ENCODE assay signal across 14 cellular contexts in the genomic region with DNA sequence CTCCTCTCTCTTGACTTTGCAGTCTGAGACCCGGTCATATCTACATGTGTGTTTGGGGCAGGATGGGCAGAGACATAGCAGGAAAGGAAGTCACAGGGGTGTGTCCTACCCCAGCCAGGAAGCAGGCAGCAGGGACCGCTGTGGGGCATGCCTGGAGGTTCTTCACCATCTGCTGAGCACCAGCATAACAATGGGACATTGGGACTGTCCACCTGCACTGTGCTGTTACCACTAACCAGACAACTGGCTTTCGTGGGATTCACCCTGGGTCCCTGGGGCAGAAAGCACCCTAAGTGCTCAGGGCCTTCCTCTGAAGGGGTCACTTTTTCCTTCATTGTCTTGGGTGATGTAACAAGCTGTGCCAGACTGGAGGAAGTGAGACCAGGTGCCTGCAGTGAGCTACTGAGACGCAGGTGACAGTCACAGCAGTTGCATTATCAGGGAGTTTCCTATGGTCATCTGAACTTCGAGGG. TPM values are rescaled to one million over a fixed set of nuclear protein-coding genes. Genes with fewer than 3 reads are reported as not detected.
DNase-seq lines count a peak whose midpoint lies in the region; ATAC-seq, FAIRE-seq and TF ChIP-seq lines count a peak whose summit lies in the region.
"Had no signal": no experiment of that assay in that cellular context is flagged by ENCODE, and none has a peak within 500 bp of the region (broad histone marks: within the 10 kb centered on the region; RNA-seq: fewer than 3 reads in every experiment).

No MANE protein-coding gene starts in this region.

- TF ChIP-seq RAD21 in HepG2 (CRISPR knock-in tag; IDR thresholded peaks at IDR 0.05) = no peak

- H3K4me2 ChIP-seq in HepG2 (ENCODE audit: low read depth, low read length) = no peak overlapping the region
- H3K4me2 ChIP-seq in PC-9 = no peak overlapping the region

- ATAC-seq in HepG2 (no peak), right lobe of liver (no peak)
- ATAC-seq in stimulated activated effector memory CD8-positive, alpha-beta T cell treated with anti-CD3 and anti-CD28 coated beads, Interleukin-12 subunit alpha, Interleukin-12 subunit beta, amount 100 ng/mL, for 72 hours = no peak
- ATAC-seq: heart right ventricle had no signal

- H3K4me3 ChIP-seq in HepG2 (replicated peaks in 1 of 3; ENCODE audit: insufficient read depth in 1 of 3, low read depth in 2 of 3, low read length in 3 of 3) = no peak overlapping the region
- no peak overlapping the region for H3K4me3 ChIP-seq in right lobe of liver
- H3K4me3 ChIP-seq in PC-9 = no peak overlapping the region
- H3K4me3 ChIP-seq in WERI-Rb-1 (ENCODE audit: low read depth, low read length) = no peak overlapping the region
- H3K4me3 ChIP-seq: heart right ventricle had no signal

- CTCF ChIA-PET in HepG2 (lab: Yijun Ruan, JAX; ENCODE audit: low intra/inter-chr PET ratio, low total read pairs) (no interaction called here), PC-9 (lab: Charles Lee) (no interaction called here)
- CTCF ChIA-PET in activated CD4-positive, alpha-beta memory T cell treated with anti-CD3 and anti-CD28 coated beads, Interleukin-2, amount 10 ng/mL, durations not matched to agents 7 days and 5 days (lab: Charles Lee) = interaction anchor here (1.1 to 3.0 kb wide), 5 partner anchors 18 to 468 kb away, joined by 3 to 13 read pairs (median 5); a partner anchor contains a TSS

- BruUV-seq in HepG2 (replicated peaks; lab: Mats Ljungman, UMichigan) = no TSS peak
- no TSS peak for BruUV-seq in PC-9 (replicated peaks; lab: Mats Ljungman, UMichigan)

- H3K36me3 ChIP-seq in HepG2 (replicated peaks in 1 of 2; ENCODE audit: control insufficient read depth in 1 of 2, insufficient read depth in 2 of 2, low read length in 2 of 2) (peaks cover 0 to 4% of the 10 kb centered on the region in 2 experiments; a peak in 1 of 5 replicates), right lobe of liver (no peaks in the 10 kb centered on the region), PC-9 (ENCODE audit: low read depth) (no peaks in the 10 kb centered on the region), WERI-Rb-1 (peaks cover 11% of the 10 kb centered on the region)

- H3K4me3 Mint-ChIP-seq in activated CD4-positive, alpha-beta memory T cell treated with anti-CD3 and anti-CD28 coated beads, Interleukin-2, amount 10 ng/mL, durations not matched to agents 7 days and 5 days = peak overlapping the region; percentile 54
- H3K4me3 Mint-ChIP-seq in stimulated activated effector memory CD8-positive, alpha-beta T cell treated with anti-CD3 and anti-CD28 coated beads, Interleukin-12 subunit alpha, Interleukin-12 subunit beta, amount 100 ng/mL, for 72 hours = no peak overlapping the region

- peaks cover 30% of the 10 kb centered on the region for H3K4me1 ChIP-seq in HepG2 (ENCODE audit: insufficient read depth, low read length)
- H3K4me1 ChIP-seq in right lobe of liver = peaks cover 0 to 5% (median 2%) of the 10 kb centered on the region in 4 donors
- peaks cover 9% of the 10 kb centered on the region for H3K4me1 ChIP-seq in PC-9 (replicated peaks; ENCODE audit: insufficient read depth)

- H3K9me3 ChIP-seq in HepG2 (ENCODE audit: low read length) (peaks cover 23% of the 10 kb centered on the region), right lobe of liver (no peaks in the 10 kb centered on the region), PC-9 (ENCODE audit: insufficient read depth, low read depth) (peaks cover 12% of the 10 kb centered on the region), WERI-Rb-1 (ENCODE audit: severe bottlenecking) (peaks cover 10% of the 10 kb centered on the region)

- in situ Hi-C loops in HepG2 (cut with HindIII; ENCODE audit: extremely low pct_ligation_motif_present, low pct_unique_long_range_greater_than_20kb) (no loop called here), KBM-7 (cut with MboI; ENCODE audit: low pct_unique_long_range_greater_than_20kb, low sequenced_read_pairs) (no loop called here)

- peaks cover 18% of the 10 kb centered on the region for H3K36me3 Mint-ChIP-seq in activated CD4-positive, alpha-beta memory T cell treated with anti-CD3 and anti-CD28 coated beads, Interleukin-2, amount 10 ng/mL, durations not matched to agents 7 days and 5 days (ENCODE audit: low read depth)
- peaks cover 10% of the 10 kb centered on the region for H3K36me3 Mint-ChIP-seq in stimulated activated effector memory CD8-positive, alpha-beta T cell treated with anti-CD3 and anti-CD28 coated beads, Interleukin-12 subunit alpha, Interleukin-12 subunit beta, amount 100 ng/mL, for 72 hours

- 42% methylated on average over 2 of the region's 5 CpGs for WGBS in HepG2 (ENCODE audit: low lambda C conversion rate)
- 0% methylated on average over 1 of the region's 5 CpGs for WGBS in right lobe of liver (ENCODE audit: insufficient coverage, low coverage, low lambda C conversion rate, missing lambda C conversion rate)

- H3K27me3 ChIP-seq in HepG2 (ENCODE audit: control insufficient read depth in 1 of 2, insufficient read depth in 2 of 2, low read length in 2 of 2) (no peaks in the 10 kb centered on the region; a peak in 1 of 5 replicates), right lobe of liver (no peaks in the 10 kb centered on the region), PC-9 (ENCODE audit: insufficient read depth, low read depth) (no peaks in the 10 kb centered on the region), WERI-Rb-1 (ENCODE audit: insufficient read depth, low read depth, severe bottlenecking) (no peaks in the 10 kb centered on the region)
- H3K27me3 ChIP-seq: heart right ventricle had no signal

- no peak for TF ChIP-seq EP300 in HepG2 (IDR thresholded peaks at IDR 0.05; ENCODE audit: low read depth in 2 of 2, low read length in 2 of 2)
- TF ChIP-seq EP300 in HepG2 (CRISPR knock-in tag; IDR thresholded peaks at IDR 0.05; ENCODE audit: borderline replicate concordance) = no peak

- DNase-seq in HepG2 (ENCODE audit: low spot score) = no peak
- no peak for DNase-seq in right lobe of liver
- DNase-seq in KBM-7 = peak; percentile 42
- peak; percentile 68 for DNase-seq in activated CD4-positive, alpha-beta memory T cell treated with anti-CD3 and anti-CD28 coated beads, Interleukin-2, amount 10 ng/mL, durations not matched to agents 7 days and 5 days
- no peak for DNase-seq in stimulated activated effector memory CD8-positive, alpha-beta T cell treated with anti-CD3 and anti-CD28 coated beads, Interleukin-12 subunit alpha, Interleukin-12 subunit beta, amount 100 ng/mL, for 72 hours (ENCODE audit: low spot score in 2 of 2)
- no peak for DNase-seq in PC-9
- DNase-seq in epidermal melanocyte (ENCODE audit: insufficient read length, low spot score) = no peak
- no peak for DNase-seq in WERI-Rb-1
- DNase-seq: HCEC 1CT, heart right ventricle, NCI-H1694 had no signal

- POLR2A ChIA-PET in HepG2 (lab: Yijun Ruan, JAX) (interaction anchor here (0.8 kb wide), 1 partner anchor 61 kb away, joined by 3 read pairs; no protein-coding TSS in a partner anchor), PC-9 (lab: Charles Lee; ENCODE audit: unreplicated experiment) (no interaction called here)
- POLR2A ChIA-PET in activated CD4-positive, alpha-beta memory T cell treated with anti-CD3 and anti-CD28 coated beads, Interleukin-2, amount 10 ng/mL, durations not matched to agents 7 days and 5 days (lab: Charles Lee) = interaction anchor here (1.2 to 1.6 kb wide), 6 partner anchors 14 to 147 kb away, joined by 3 to 6 read pairs (median 4); a partner anchor contains a TSS

- H3K27me3 Mint-ChIP-seq in activated CD4-positive, alpha-beta memory T cell treated with anti-CD3 and anti-CD28 coated beads, Interleukin-2, amount 10 ng/mL, durations not matched to agents 7 days and 5 days = no peaks in the 10 kb centered on the region

- H3F3A ChIP-seq in PC-9 (ENCODE audit: insufficient read depth, low read depth) = no peaks in the 10 kb centered on the region

- no peaks in the 10 kb centered on the region for H3K79me2 ChIP-seq in HepG2 (ENCODE audit: insufficient read depth, low read length)
- peaks cover 4% of the 10 kb centered on the region; the same call in 1 of the 2 replicates for H3K79me2 ChIP-seq in PC-9 (ENCODE audit: low read depth)

- H3K27ac Mint-ChIP-seq in activated CD4-positive, alpha-beta memory T cell treated with anti-CD3 and anti-CD28 coated beads, Interleukin-2, amount 10 ng/mL, durations not matched to agents 7 days and 5 days = peak overlapping the region; percentile 89
- H3K27ac Mint-ChIP-seq in stimulated activated effector memory CD8-positive, alpha-beta T cell treated with anti-CD3 and anti-CD28 coated beads, Interleukin-12 subunit alpha, Interleukin-12 subunit beta, amount 100 ng/mL, for 72 hours = peak overlapping the region; percentile 60

- peaks cover 18% of the 10 kb centered on the region for H3K9me3 Mint-ChIP-seq in activated CD4-positive, alpha-beta memory T cell treated with anti-CD3 and anti-CD28 coated beads, Interleukin-2, amount 10 ng/mL, durations not matched to agents 7 days and 5 days
- H3K9me3 Mint-ChIP-seq in stimulated activated effector memory CD8-positive, alpha-beta T cell treated with anti-CD3 and anti-CD28 coated beads, Interleukin-12 subunit alpha, Interleukin-12 subunit beta, amount 100 ng/mL, for 72 hours = peaks cover 4% of the 10 kb centered on the region

- intact Hi-C loops in HepG2 (cut with micrococcal nuclease; ENCODE audit: unreplicated experiment) = loop anchor here (10.0 kb wide), 1 partner anchor 55 kb away; no protein-coding TSS in a partner anchor
- intact Hi-C loops in right lobe of liver (cut with DNase I) = no loop called here
- intact Hi-C loops in PC-9 (cut with micrococcal nuclease; ENCODE audit: unreplicated experiment) = no loop called here

- TF ChIP-seq CTCF in HepG2 (CRISPR knock-in tag; IDR thresholded peaks at IDR 0.05) = no peak
- no peak for TF ChIP-seq CTCF in right lobe of liver (IDR thresholded peaks at IDR 0.05)
- no peak for TF ChIP-seq CTCF in PC-9 (conservative IDR thresholded peaks at IDR 0.05)
- TF ChIP-seq CTCF in WERI-Rb-1 (IDR thresholded peaks at IDR 0.05; ENCODE audit: low read depth, low read length) = no peak

- TF ChIP-seq POLR2A in HepG2 (IDR thresholded peaks at IDR 0.05; ENCODE audit: insufficient read depth in 1 of 2, low read depth in 2 of 2, low read length in 2 of 2) = no peak
- TF ChIP-seq POLR2A in right lobe of liver (IDR thresholded peaks at IDR 0.05) = no peak

- H3K9me2 ChIP-seq in PC-9 (ENCODE audit: insufficient read depth) = no peaks in the 10 kb centered on the region

- H2AFZ ChIP-seq in HepG2 (ENCODE audit: low read length) (no peak overlapping the region), PC-9 (no peak overlapping the region)

- no peak overlapping the region for H3K27ac ChIP-seq in HepG2 (ENCODE audit: extremely low read length, insufficient read depth, low read length)
- H3K27ac ChIP-seq in right lobe of liver = no peak overlapping the region
- no peak overlapping the region for H3K27ac ChIP-seq in PC-9
- no peak overlapping the region for H3K27ac ChIP-seq in WERI-Rb-1

- H4K20me1 ChIP-seq in HepG2 (ENCODE audit: insufficient read depth, low read length) (no peaks in the 10 kb centered on the region), PC-9 (ENCODE audit: insufficient read depth) (no peaks in the 10 kb centered on the region)

- H3K4me1 Mint-ChIP-seq in activated CD4-positive, alpha-beta memory T cell treated with anti-CD3 and anti-CD28 coated beads, Interleukin-2, amount 10 ng/mL, durations not matched to agents 7 days and 5 days = peaks cover 49% of the 10 kb centered on the region
- H3K4me1 Mint-ChIP-seq in stimulated activated effector memory CD8-positive, alpha-beta T cell treated with anti-CD3 and anti-CD28 coated beads, Interleukin-12 subunit alpha, Interleukin-12 subunit beta, amount 100 ng/mL, for 72 hours = peaks cover 16% of the 10 kb centered on the region

- no peak overlapping the region for H3K9ac ChIP-seq in HepG2 (ENCODE audit: insufficient read depth, low read depth, low read length)

- FAIRE-seq in HepG2 (lab: Jason Lieb, UNC) = no peak
- FAIRE-seq: colon had no signal

RNA-seq across cellular contexts. Expression of a gene that starts 2.6 kb away (rescaled TPM):
- total RNA-seq in HepG2 (2016; rRNA removed; fragmentation: Illumina TruSeq; extraction: Trizol) (9.2 and 17.7 TPM in 2 replicates), right lobe of liver (1 to 10 TPM; 3.7 to 6.1 (median 4.4) TPM), PC-9 (2021) (21.7 and 23.5 TPM in 2 replicates)
- total RNA-seq in HepG2 (2016; cell fraction: cytosol; rRNA removed; fragmentation: Illumina TruSeq; extraction: Trizol; ENCODE audit: low read depth) = 1.0 and 1.2 TPM in 2 replicates
- total RNA-seq in HepG2 (2016; cell fraction: insoluble cytoplasmic fraction; rRNA removed; fragmentation: Illumina TruSeq; extraction: Trizol) = 8.0 and 19.2 TPM in 2 replicates
- total RNA-seq in HepG2 (2016; cell fraction: membrane; rRNA removed; fragmentation: Illumina TruSeq; extraction: Trizol) = 2.8 and 3.4 TPM in 2 replicates
- total RNA-seq in HepG2 (2016; cell fraction: nucleus; rRNA removed; fragmentation: Illumina TruSeq; extraction: Trizol) = 21.5 and 24.6 TPM in 2 replicates
- polyA plus RNA-seq in HepG2 (2011; rRNA removed) = 10.3 and 11.1 TPM in 2 replicates
- polyA plus RNA-seq in HepG2 (2011; cell fraction: cytosol; rRNA removed) = 2.0 and 4.0 TPM in 2 replicates
- 106 and 171 TPM in 2 replicates for polyA plus RNA-seq in HepG2 (2011; cell fraction: nucleus; rRNA removed)
- polyA plus RNA-seq in HepG2 (2012) = 8.5 and 13.3 TPM in 2 replicates
- polyA plus RNA-seq in HepG2 (2016; cell fraction: cytosol; fragmentation: Illumina TruSeq; extraction: Trizol; ENCODE audit: low read depth) = 1.4 and 1.5 TPM in 2 replicates
- 10.5 and 11.3 TPM in 2 replicates for polyA plus RNA-seq in HepG2 (2016; cell fraction: insoluble cytoplasmic fraction; fragmentation: Illumina TruSeq; extraction: Trizol; ENCODE audit: low read depth)
- polyA plus RNA-seq in HepG2 (2016; cell fraction: membrane; fragmentation: Illumina TruSeq; extraction: Trizol; ENCODE audit: low read depth) = 3.2 and 3.7 TPM in 2 replicates
- polyA plus RNA-seq in HepG2 (2016; cell fraction: nucleus; fragmentation: Illumina TruSeq; extraction: Trizol; ENCODE audit: insufficient read depth, low read depth) = 82.3 and 83.1 TPM in 2 replicates
- 4.9 and 17.6 TPM in 2 replicates for polyA minus RNA-seq in HepG2 (2011; rRNA and poly(A)+ RNA removed; ENCODE audit: low replicate concordance)
- 2.4 and 3.0 TPM in 2 replicates for polyA minus RNA-seq in HepG2 (2011; cell fraction: cytosol; rRNA and poly(A)+ RNA removed)
- 11.8 and 13.6 TPM in 2 replicates for polyA minus RNA-seq in HepG2 (2011; cell fraction: nucleus; rRNA and poly(A)+ RNA removed)
- 10 to 100 TPM; 45.3 to 46.5 TPM for total RNA-seq in activated CD4-positive, alpha-beta memory T cell treated with anti-CD3 and anti-CD28 coated beads, Interleukin-2, amount 10 ng/mL, durations not matched to agents 7 days and 5 days

RNA-seq across cellular contexts. Expression of a gene that starts 18.9 kb away (rescaled TPM):
- total RNA-seq in HepG2 (2016; rRNA removed; fragmentation: Illumina TruSeq; extraction: Trizol) (49.7 and 55.3 TPM in 2 replicates), right lobe of liver (10 to 100 TPM; 27.8 to 46.5 (median 31.0) TPM), PC-9 (2021) (110 and 153 TPM in 2 replicates)
- 6.0 and 6.9 TPM in 2 replicates for total RNA-seq in HepG2 (2016; cell fraction: cytosol; rRNA removed; fragmentation: Illumina TruSeq; extraction: Trizol; ENCODE audit: low read depth)
- total RNA-seq in HepG2 (2016; cell fraction: insoluble cytoplasmic fraction; rRNA removed; fragmentation: Illumina TruSeq; extraction: Trizol) = 47.3 and 54.7 TPM in 2 replicates
- total RNA-seq in HepG2 (2016; cell fraction: membrane; rRNA removed; fragmentation: Illumina TruSeq; extraction: Trizol) = 14.0 and 14.6 TPM in 2 replicates
- 19.2 and 23.6 TPM in 2 replicates for total RNA-seq in HepG2 (2016; cell fraction: nucleus; rRNA removed; fragmentation: Illumina TruSeq; extraction: Trizol)
- polyA plus RNA-seq in HepG2 (2011; rRNA removed) = 27.2 and 30.6 TPM in 2 replicates
- 31.2 and 46.3 TPM in 2 replicates for polyA plus RNA-seq in HepG2 (2011; cell fraction: cytosol; rRNA removed)
- polyA plus RNA-seq in HepG2 (2011; cell fraction: nucleus; rRNA removed) = 22.3 and 22.9 TPM in 2 replicates
- polyA plus RNA-seq in HepG2 (2012) = 29.6 and 31.8 TPM in 2 replicates
- 8.2 TPM in 2 replicates for polyA plus RNA-seq in HepG2 (2016; cell fraction: cytosol; fragmentation: Illumina TruSeq; extraction: Trizol; ENCODE audit: low read depth)
- polyA plus RNA-seq in HepG2 (2016; cell fraction: insoluble cytoplasmic fraction; fragmentation: Illumina TruSeq; extraction: Trizol; ENCODE audit: low read depth) = 57.8 and 72.2 TPM in 2 replicates
- 10.1 and 13.3 TPM in 2 replicates for polyA plus RNA-seq in HepG2 (2016; cell fraction: membrane; fragmentation: Illumina TruSeq; extraction: Trizol; ENCODE audit: low read depth)
- 40.6 and 42.2 TPM in 2 replicates for polyA plus RNA-seq in HepG2 (2016; cell fraction: nucleus; fragmentation: Illumina TruSeq; extraction: Trizol; ENCODE audit: insufficient read depth, low read depth)
- polyA minus RNA-seq in HepG2 (2011; rRNA and poly(A)+ RNA removed; ENCODE audit: low replicate concordance) = 29.9 and 44.8 TPM in 2 replicates
- polyA minus RNA-seq in HepG2 (2011; cell fraction: cytosol; rRNA and poly(A)+ RNA removed) = 18.9 and 20.0 TPM in 2 replicates
- 4.8 and 6.1 TPM in 2 replicates for polyA minus RNA-seq in HepG2 (2011; cell fraction: nucleus; rRNA and poly(A)+ RNA removed)
- total RNA-seq in activated CD4-positive, alpha-beta memory T cell treated with anti-CD3 and anti-CD28 coated beads, Interleukin-2, amount 10 ng/mL, durations not matched to agents 7 days and 5 days = 100 to 1,000 TPM in 1 of 2 experiments, 10 to 100 TPM in 1; 99.5 to 102 TPM

RNA-seq across cellular contexts. Expression of a gene that starts 23.9 kb away (rescaled TPM):
- not detected in 2 replicates for total RNA-seq in HepG2 (2016; rRNA removed; fragmentation: Illumina TruSeq; extraction: Trizol)
- not detected in 2 replicates for total RNA-seq in HepG2 (2016; cell fraction: cytosol; rRNA removed; fragmentation: Illumina TruSeq; extraction: Trizol; ENCODE audit: low read depth)
- not detected in 2 replicates for total RNA-seq in HepG2 (2016; cell fraction: insoluble cytoplasmic fraction; rRNA removed; fragmentation: Illumina TruSeq; extraction: Trizol)
- not detected in 2 replicates for total RNA-seq in HepG2 (2016; cell fraction: membrane; rRNA removed; fragmentation: Illumina TruSeq; extraction: Trizol)
- total RNA-seq in HepG2 (2016; cell fraction: nucleus; rRNA removed; fragmentation: Illumina TruSeq; extraction: Trizol) = not detected in 2 replicates
- not detected in 2 replicates for polyA plus RNA-seq in HepG2 (2011; rRNA removed)
- polyA plus RNA-seq in HepG2 (2011; cell fraction: cytosol; rRNA removed) = not detected in 2 replicates
- not detected in 2 replicates for polyA plus RNA-seq in HepG2 (2011; cell fraction: nucleus; rRNA removed)
- not detected in 2 replicates for polyA plus RNA-seq in HepG2 (2012)
- polyA plus RNA-seq in HepG2 (2016; cell fraction: cytosol; fragmentation: Illumina TruSeq; extraction: Trizol; ENCODE audit: low read depth) = not detected in 2 replicates
- polyA plus RNA-seq in HepG2 (2016; cell fraction: insoluble cytoplasmic fraction; fragmentation: Illumina TruSeq; extraction: Trizol; ENCODE audit: low read depth) = not detected in 2 replicates
- polyA plus RNA-seq in HepG2 (2016; cell fraction: membrane; fragmentation: Illumina TruSeq; extraction: Trizol; ENCODE audit: low read depth) = not detected in 2 replicates
- polyA plus RNA-seq in HepG2 (2016; cell fraction: nucleus; fragmentation: Illumina TruSeq; extraction: Trizol; ENCODE audit: insufficient read depth, low read depth) = not detected in 2 replicates
- not detected in 2 replicates for polyA minus RNA-seq in HepG2 (2011; rRNA and poly(A)+ RNA removed; ENCODE audit: low replicate concordance)
- not detected in 2 replicates for polyA minus RNA-seq in HepG2 (2011; cell fraction: cytosol; rRNA and poly(A)+ RNA removed)
- polyA minus RNA-seq in HepG2 (2011; cell fraction: nucleus; rRNA and poly(A)+ RNA removed) = not detected in 2 replicates
- not detected for total RNA-seq in right lobe of liver
- not detected for total RNA-seq in activated CD4-positive, alpha-beta memory T cell treated with anti-CD3 and anti-CD28 coated beads, Interleukin-2, amount 10 ng/mL, durations not matched to agents 7 days and 5 days
- total RNA-seq in PC-9 (2021) = not detected in 2 replicates
- total RNA-seq: heart right ventricle, SK-MEL-5, skeletal muscle tissue had no signal
- polyA plus RNA-seq: heart right ventricle had no signal

RNA-seq across cellular contexts. Expression of a gene that starts 31.6 kb away (rescaled TPM):
- total RNA-seq in HepG2 (2016; rRNA removed; fragmentation: Illumina TruSeq; extraction: Trizol) = 0.20 and 0.46 TPM in 2 replicates
- total RNA-seq in HepG2 (2016; cell fraction: cytosol; rRNA removed; fragmentation: Illumina TruSeq; extraction: Trizol; ENCODE audit: low read depth) = 0.40 and 0.71 TPM in 2 replicates
- total RNA-seq in HepG2 (2016; cell fraction: insoluble cytoplasmic fraction; rRNA removed; fragmentation: Illumina TruSeq; extraction: Trizol) = 0.52 and 0.63 TPM in 2 replicates
- 0.43 and 1.0 TPM in 2 replicates for total RNA-seq in HepG2 (2016; cell fraction: membrane; rRNA removed; fragmentation: Illumina TruSeq; extraction: Trizol)
- total RNA-seq in HepG2 (2016; cell fraction: nucleus; rRNA removed; fragmentation: Illumina TruSeq; extraction: Trizol) = 0.60 TPM in 1 of 2 replicates, not detected in the other
- 0.07 and 0.18 TPM in 2 replicates for polyA plus RNA-seq in HepG2 (2011; rRNA removed)
- 0.19 and 0.35 TPM in 2 replicates for polyA plus RNA-seq in HepG2 (2011; cell fraction: cytosol; rRNA removed)
- not detected in 2 replicates for polyA plus RNA-seq in HepG2 (2011; cell fraction: nucleus; rRNA removed)
- polyA plus RNA-seq in HepG2 (2012) = 0.21 TPM in 1 of 2 replicates, not detected in the other
- polyA plus RNA-seq in HepG2 (2016; cell fraction: cytosol; fragmentation: Illumina TruSeq; extraction: Trizol; ENCODE audit: low read depth) = 2.2 and 2.4 TPM in 2 replicates
- polyA plus RNA-seq in HepG2 (2016; cell fraction: insoluble cytoplasmic fraction; fragmentation: Illumina TruSeq; extraction: Trizol; ENCODE audit: low read depth) = 0.93 and 1.0 TPM in 2 replicates
- polyA plus RNA-seq in HepG2 (2016; cell fraction: membrane; fragmentation: Illumina TruSeq; extraction: Trizol; ENCODE audit: low read depth) = 1.2 and 1.8 TPM in 2 replicates
- polyA plus RNA-seq in HepG2 (2016; cell fraction: nucleus; fragmentation: Illumina TruSeq; extraction: Trizol; ENCODE audit: insufficient read depth, low read depth) = 1.2 TPM in 1 of 2 replicates, not detected in the other
- 0.18 TPM in 1 of 2 replicates, not detected in the other for polyA minus RNA-seq in HepG2 (2011; rRNA and poly(A)+ RNA removed; ENCODE audit: low replicate concordance)
- not detected in 2 replicates for polyA minus RNA-seq in HepG2 (2011; cell fraction: cytosol; rRNA and poly(A)+ RNA removed)
- polyA minus RNA-seq in HepG2 (2011; cell fraction: nucleus; rRNA and poly(A)+ RNA removed) = not detected in 2 replicates
- total RNA-seq in right lobe of liver = 1 to 10 TPM in 1 of 6 experiments, under 1 TPM in 3, not detected in 2; 0.38 to 1.2 (median 0.57) TPM
- total RNA-seq in activated CD4-positive, alpha-beta memory T cell treated with anti-CD3 and anti-CD28 coated beads, Interleukin-2, amount 10 ng/mL, durations not matched to agents 7 days and 5 days = under 1 TPM; 0.65 to 0.96 TPM
- 1.8 and 2.1 TPM in 2 replicates for total RNA-seq in PC-9 (2021)

RNA-seq across cellular contexts. Expression of a gene that starts 38.2 kb away (rescaled TPM):
- total RNA-seq in HepG2 (2016; rRNA removed; fragmentation: Illumina TruSeq; extraction: Trizol) (487 and 598 TPM in 2 replicates), right lobe of liver (100 to 1,000 TPM; 189 to 697 (median 228) TPM), PC-9 (2021) (441 and 489 TPM in 2 replicates)
- 218 and 283 TPM in 2 replicates for total RNA-seq in HepG2 (2016; cell fraction: cytosol; rRNA removed; fragmentation: Illumina TruSeq; extraction: Trizol; ENCODE audit: low read depth)
- 483 and 617 TPM in 2 replicates for total RNA-seq in HepG2 (2016; cell fraction: insoluble cytoplasmic fraction; rRNA removed; fragmentation: Illumina TruSeq; extraction: Trizol)
- total RNA-seq in HepG2 (2016; cell fraction: membrane; rRNA removed; fragmentation: Illumina TruSeq; extraction: Trizol) = 247 and 299 TPM in 2 replicates
- 178 and 186 TPM in 2 replicates for total RNA-seq in HepG2 (2016; cell fraction: nucleus; rRNA removed; fragmentation: Illumina TruSeq; extraction: Trizol)
- polyA plus RNA-seq in HepG2 (2011; rRNA removed) = 469 and 481 TPM in 2 replicates
- 584 and 686 TPM in 2 replicates for polyA plus RNA-seq in HepG2 (2011; cell fraction: cytosol; rRNA removed)
- polyA plus RNA-seq in HepG2 (2011; cell fraction: nucleus; rRNA removed) = 208 and 220 TPM in 2 replicates
- polyA plus RNA-seq in HepG2 (2012) = 383 and 386 TPM in 2 replicates
- 249 and 303 TPM in 2 replicates for polyA plus RNA-seq in HepG2 (2016; cell fraction: cytosol; fragmentation: Illumina TruSeq; extraction: Trizol; ENCODE audit: low read depth)
- 687 and 740 TPM in 2 replicates for polyA plus RNA-seq in HepG2 (2016; cell fraction: insoluble cytoplasmic fraction; fragmentation: Illumina TruSeq; extraction: Trizol; ENCODE audit: low read depth)
- 255 and 294 TPM in 2 replicates for polyA plus RNA-seq in HepG2 (2016; cell fraction: membrane; fragmentation: Illumina TruSeq; extraction: Trizol; ENCODE audit: low read depth)
- 319 and 339 TPM in 2 replicates for polyA plus RNA-seq in HepG2 (2016; cell fraction: nucleus; fragmentation: Illumina TruSeq; extraction: Trizol; ENCODE audit: insufficient read depth, low read depth)
- 521 and 803 TPM in 2 replicates for polyA minus RNA-seq in HepG2 (2011; rRNA and poly(A)+ RNA removed; ENCODE audit: low replicate concordance)
- 131 and 134 TPM in 2 replicates for polyA minus RNA-seq in HepG2 (2011; cell fraction: cytosol; rRNA and poly(A)+ RNA removed)
- 44.8 and 54.5 TPM in 2 replicates for polyA minus RNA-seq in HepG2 (2011; cell fraction: nucleus; rRNA and poly(A)+ RNA removed)
- total RNA-seq in activated CD4-positive, alpha-beta memory T cell treated with anti-CD3 and anti-CD28 coated beads, Interleukin-2, amount 10 ng/mL, durations not matched to agents 7 days and 5 days = 100 to 1,000 TPM; 440 to 442 TPM

Comparison
In these comparisons a context has a peak if more than half of its experiments do, and no peak if none do; other contexts are left out.
1. DNase-seq: peak in KBM-7 (single experiment) and activated CD4-positive, alpha-beta memory T cell treated with anti-CD3 and anti-CD28 coated beads, Interleukin-2, amount 10 ng/mL, durations not matched to agents 7 days and 5 days (single experiment); none in HepG2 (single experiment), right lobe of liver (0 of 3), stimulated activated effector memory CD8-positive, alpha-beta T cell treated with anti-CD3 and anti-CD28 coated beads, Interleukin-12 subunit alpha, Interleukin-12 subunit beta, amount 100 ng/mL, for 72 hours (0 of 2), PC-9 (0 of 2), epidermal melanocyte (single experiment) and WERI-Rb-1 (single experiment).